ENCODE assay signal across 9 cellular contexts in the genomic region with DNA sequence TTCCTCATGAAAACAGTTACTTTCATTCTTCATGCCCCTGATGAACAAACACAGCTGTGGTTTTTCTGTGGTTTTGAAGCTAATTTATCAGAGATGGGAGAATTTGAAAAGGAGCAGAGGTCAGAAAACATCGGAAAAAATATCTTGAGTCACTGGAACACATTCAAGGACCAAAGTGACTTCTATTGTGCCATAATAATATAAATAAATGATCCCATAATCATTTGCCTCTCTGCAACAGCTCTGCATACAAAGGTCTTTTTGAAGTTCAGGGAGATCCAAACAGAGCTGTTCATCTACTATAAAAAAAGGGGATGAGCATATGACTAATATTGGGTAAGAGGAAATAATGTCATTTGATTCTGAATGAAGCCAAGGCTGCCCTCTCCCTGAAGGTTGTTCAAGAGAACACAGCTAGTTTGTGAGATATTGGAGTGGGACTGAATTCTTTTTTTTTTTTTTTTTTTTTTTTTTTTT.
DNase-seq lines count a peak whose midpoint lies in the region; ATAC-seq and TF ChIP-seq lines count a peak whose summit lies in the region.
"Had no signal": no experiment of that assay in that cellular context is flagged by ENCODE, and none has a peak within 500 bp of the region (broad histone marks: within the 10 kb centered on the region; RNA-seq: fewer than 3 reads in every experiment).

No MANE protein-coding gene starts in this region.

- no peak overlapping the region for H3K4me3 Mint-ChIP-seq in T-helper 17 cell

- intact Hi-C loops in upper lobe of right lung (cut with DNase I) (no loop called here), ovary (cut with DNase I) (no loop called here)

- no peaks in the 10 kb centered on the region for H3K27me3 ChIP-seq in upper lobe of right lung
- no peaks in the 10 kb centered on the region for H3K27me3 ChIP-seq in ovary

- H3K4me3 ChIP-seq in foreskin fibroblast (ENCODE audit: low read depth in 1 of 2, low read length in 2 of 2) (peak overlapping the region in 1 of 2 donors; percentile 6), upper lobe of right lung (peak overlapping the region; percentile 9), ovary (no peak overlapping the region)

- no peak for TF ChIP-seq POLR2A in ovary (IDR thresholded peaks at IDR 0.05)

- ATAC-seq in upper lobe of right lung (peak; percentile 53), T-helper 17 cell (no peak)

- TF ChIP-seq CTCF in foreskin fibroblast (IDR thresholded peaks at IDR 0.05; ENCODE audit: low read depth, low read length) (no peak), upper lobe of right lung (IDR thresholded peaks at IDR 0.05) (no peak), ovary (IDR thresholded peaks at IDR 0.05) (no peak)

- H3K4me1 ChIP-seq in upper lobe of right lung (no peaks in the 10 kb centered on the region), ovary (ENCODE audit: insufficient read depth) (no peaks in the 10 kb centered on the region)

- H3K27me3 Mint-ChIP-seq in T-helper 17 cell = peaks cover 41% of the 10 kb centered on the region

- no peak overlapping the region for H3K27ac Mint-ChIP-seq in T-helper 17 cell

- 0 to 1% (median 0%) methylated on average over 1 of the region's 1 CpG for WGBS in ovary, 3 donors

- H3K36me3 ChIP-seq in upper lobe of right lung (no peaks in the 10 kb centered on the region), ovary (no peaks in the 10 kb centered on the region)

- no peaks in the 10 kb centered on the region for H3K9me3 ChIP-seq in upper lobe of right lung
- H3K9me3 ChIP-seq in T-helper 17 cell (ENCODE audit: control insufficient read depth, low read length, poor library complexity, severe bottlenecking) = no peaks in the 10 kb centered on the region
- no peaks in the 10 kb centered on the region for H3K9me3 ChIP-seq in ovary

- H3K27ac ChIP-seq in upper lobe of right lung (peak overlapping the region; percentile 39), ovary (no peak overlapping the region)

- DNase-seq in NOMO-1 treated with DMSO at 0.1 percent for 48 hours (lab: John Stamatoyannopoulos, UW; ENCODE audit: unreplicated experiment) (peak; percentile 40), NOMO-1 treated with dmso at 0.1 percent for 144 hours (lab: John Stamatoyannopoulos, UW; ENCODE audit: unreplicated experiment) (no peak), SW480 (ENCODE audit: low spot score) (peak; percentile 79), foreskin fibroblast (peak; percentile 76 to 78), upper lobe of right lung (no peak), NCI-H1436 treated with DMSO at 0.1 percent for 48 hours (lab: John Stamatoyannopoulos, UW) (no peak), T-helper 17 cell (no peak), ovary (no peak)
- DNase-seq: retina had no signal

- H3K36me3 Mint-ChIP-seq in T-helper 17 cell (ENCODE audit: low read depth) = no peaks in the 10 kb centered on the region

- no peaks in the 10 kb centered on the region for H3K4me1 Mint-ChIP-seq in T-helper 17 cell

- TF ChIP-seq EP300 in ovary (IDR thresholded peaks at IDR 0.05) = no peak

Comparison
In these comparisons a context has a peak if more than half of its experiments do, and no peak if none do; other contexts are left out.
1. DNase-seq: peak in NOMO-1 treated with DMSO at 0.1 percent for 48 hours (single experiment), SW480 (single experiment) and foreskin fibroblast (2 of 2); none in NOMO-1 treated with dmso at 0.1 percent for 144 hours (single experiment), upper lobe of right lung (single experiment), NCI-H1436 treated with DMSO at 0.1 percent for 48 hours (single experiment), T-helper 17 cell (0 of 3) and ovary (0 of 5).